Comparison of ENCODE assay signal across 8 cellular contexts in the genomic region with DNA sequence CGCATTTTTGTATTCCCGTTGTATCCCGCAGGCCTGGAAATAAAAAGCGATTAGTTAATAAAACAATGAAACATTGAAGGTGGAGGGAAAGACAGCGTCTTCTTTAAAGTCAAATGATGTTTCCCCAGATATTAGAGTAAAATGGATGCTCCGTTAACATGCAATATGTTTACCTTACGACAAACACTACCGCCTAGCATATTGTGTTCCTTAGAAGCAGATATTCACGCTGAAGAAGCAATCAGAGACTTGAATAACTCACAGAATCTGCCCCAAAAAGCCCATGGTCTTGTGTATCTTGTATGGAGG. TPM values are rescaled to one million over a fixed set of nuclear protein-coding genes. Genes with fewer than 3 reads are reported as not detected.
DNase-seq lines count a peak whose midpoint lies in the region; ATAC-seq, FAIRE-seq and TF ChIP-seq lines count a peak whose summit lies in the region.

No MANE protein-coding gene starts in this region.

- no peaks in the 10 kb centered on the region for H3K9me3 ChIP-seq in keratinocyte (ENCODE audit: control insufficient read depth, low read depth, low read length)

- no peaks in the 10 kb centered on the region for H3K9me1 ChIP-seq in keratinocyte (ENCODE audit: control insufficient read depth, extremely low read depth, insufficient read depth, low read length)

- peak overlapping the region; percentile 92 for H3K27ac ChIP-seq in keratinocyte (ENCODE audit: control insufficient read depth, insufficient read depth, low read length)
- H3K27ac ChIP-seq in substantia nigra (ENCODE audit: low read depth, low read length, poor library complexity, severe bottlenecking) = peak overlapping the region; percentile 92

- H3K4me3 Mint-ChIP-seq in T-helper 2 cell treated with Interferon-gamma antibody and Interleukin-4, amounts not matched to agents 5 μg/mL and 100 μg/mL, for 36 hours = peak overlapping the region; percentile 100
- H3K4me3 Mint-ChIP-seq in activated naive CD8-positive, alpha-beta T cell treated with anti-CD3 and anti-CD28 coated beads for 36 hours = peak overlapping the region; percentile 96

- H3K36me3 ChIP-seq in keratinocyte (ENCODE audit: control insufficient read depth in 2 of 2, extremely low read depth in 1 of 2, insufficient read depth in 2 of 2, low read length in 2 of 2) = peaks cover 10 to 19% of the 10 kb centered on the region in 2 experiments

- no peaks in the 10 kb centered on the region for H3K27me3 Mint-ChIP-seq in T-helper 2 cell treated with Interferon-gamma antibody and Interleukin-4, amounts not matched to agents 5 μg/mL and 100 μg/mL, for 36 hours (ENCODE audit: low read depth)
- no peaks in the 10 kb centered on the region for H3K27me3 Mint-ChIP-seq in activated naive CD8-positive, alpha-beta T cell treated with anti-CD3 and anti-CD28 coated beads for 36 hours

- no peaks in the 10 kb centered on the region for H3K27me3 ChIP-seq in keratinocyte (ENCODE audit: control insufficient read depth, extremely low read depth, insufficient read depth, low read length)

- no peak for TF ChIP-seq CTCF in keratinocyte (optimal IDR thresholded peaks at IDR 0.05 in 1 of 3, IDR thresholded peaks at IDR 0.05 in 1 of 3, conservative IDR thresholded peaks at IDR 0.05 in 1 of 3; ENCODE audit: extremely low read depth in 1 of 3, insufficient read depth in 2 of 3, low read length in 3 of 3)

- H3K27ac Mint-ChIP-seq in T-helper 2 cell treated with Interferon-gamma antibody and Interleukin-4, amounts not matched to agents 5 μg/mL and 100 μg/mL, for 36 hours = peak overlapping the region; percentile 100
- H3K27ac Mint-ChIP-seq in activated naive CD8-positive, alpha-beta T cell treated with anti-CD3 and anti-CD28 coated beads for 36 hours = peak overlapping the region; percentile 93

- H3K4me1 ChIP-seq in keratinocyte (ENCODE audit: control insufficient read depth, extremely low read depth, insufficient read depth, low read length) = peaks cover 26% of the 10 kb centered on the region

- no peaks in the 10 kb centered on the region for H4K20me1 ChIP-seq in keratinocyte (ENCODE audit: control insufficient read depth, extremely low read depth, insufficient read depth, low read length)

- no peak for DNase-seq in T-helper 2 cell treated with Interferon-gamma antibody and Interleukin-4, amounts not matched to agents 5 μg/mL and 100 μg/mL, for 36 hours (ENCODE audit: low spot score)
- DNase-seq in T-helper 2 cell (no peak), keratinocyte (ENCODE audit: low read depth, low spot score) (no peak), substantia nigra (lab: John Stamatoyannopoulos, UW) (no peak), SIG-M5 (lab: John Stamatoyannopoulos, UW) (no peak)
- no peak for DNase-seq in activated naive CD8-positive, alpha-beta T cell treated with anti-CD3 and anti-CD28 coated beads for 36 hours
- no peak for DNase-seq in stimulated activated CD4-positive, alpha-beta T cell treated with anti-CD3 and anti-CD28 coated beads, Interleukin-15, amount 100 ng/mL, for 24 hours

- H3K9ac ChIP-seq in keratinocyte (ENCODE audit: control insufficient read depth, extremely low read depth, insufficient read depth, low read length) = peak overlapping the region; percentile 95

- ATAC-seq in GM21529 (IDR thresholded peaks at IDR 0.05; ENCODE audit: unreplicated experiment) = no peak

- peak overlapping the region in 2 of 3 experiments; percentile 93 for H3K4me3 ChIP-seq in keratinocyte (ENCODE audit: control insufficient read depth in 2 of 3, extremely low read depth in 1 of 3, insufficient read depth in 2 of 3, low read depth in 1 of 3, low read length in 3 of 3)

- dilution Hi-C loops in keratinocyte (cut with MboI; ENCODE audit: extremely low pct_ligation_motif_present, low sequenced_read_pairs) = no loop called here

- FAIRE-seq in keratinocyte (lab: Jason Lieb, UNC) = no peak

- H2AFZ ChIP-seq in keratinocyte (ENCODE audit: control insufficient read depth, low read length) = peak overlapping the region; percentile 86

- peaks cover 40% of the 10 kb centered on the region for H3K36me3 Mint-ChIP-seq in T-helper 2 cell treated with Interferon-gamma antibody and Interleukin-4, amounts not matched to agents 5 μg/mL and 100 μg/mL, for 36 hours (ENCODE audit: low read depth)
- H3K36me3 Mint-ChIP-seq in activated naive CD8-positive, alpha-beta T cell treated with anti-CD3 and anti-CD28 coated beads for 36 hours = peaks cover 24% of the 10 kb centered on the region

- H3K4me1 Mint-ChIP-seq in T-helper 2 cell treated with Interferon-gamma antibody and Interleukin-4, amounts not matched to agents 5 μg/mL and 100 μg/mL, for 36 hours (ENCODE audit: low read depth) = peaks cover 49% of the 10 kb centered on the region
- H3K4me1 Mint-ChIP-seq in activated naive CD8-positive, alpha-beta T cell treated with anti-CD3 and anti-CD28 coated beads for 36 hours = peaks cover 64% of the 10 kb centered on the region

- H3K9me3 Mint-ChIP-seq in T-helper 2 cell treated with Interferon-gamma antibody and Interleukin-4, amounts not matched to agents 5 μg/mL and 100 μg/mL, for 36 hours = no peaks in the 10 kb centered on the region
- no peaks in the 10 kb centered on the region for H3K9me3 Mint-ChIP-seq in activated naive CD8-positive, alpha-beta T cell treated with anti-CD3 and anti-CD28 coated beads for 36 hours

- H3K4me2 ChIP-seq in keratinocyte (ENCODE audit: control insufficient read depth, extremely low read depth, insufficient read depth, low read depth, low read length) = peak overlapping the region; percentile 99

- peaks cover 16% of the 10 kb centered on the region for H3K79me2 ChIP-seq in keratinocyte (ENCODE audit: control insufficient read depth, insufficient read depth, low read length)

RNA-seq across cellular contexts. Expression of gene B4GALT3, which starts 0.6 kb away (rescaled TPM):
- total RNA-seq in activated naive CD8-positive, alpha-beta T cell treated with anti-CD3 and anti-CD28 coated beads for 36 hours = 10 to 100 TPM; 49.5 to 53.9 TPM
- 19.1 to 24.8 TPM (median 21.1 TPM) in 3 replicates for polyA plus RNA-seq in keratinocyte
- 15.5 TPM for polyA plus RNA-seq in keratinocyte (2011; ENCODE audit: low read depth)
- 17.5 and 22.2 TPM in 2 replicates for polyA plus RNA-seq in keratinocyte (2011; cell fraction: cytosol; rRNA removed)
- polyA plus RNA-seq in keratinocyte (2011; cell fraction: nucleus; rRNA removed) = 34.4 and 45.3 TPM in 2 replicates
- polyA plus RNA-seq in keratinocyte (2012; ENCODE audit: low replicate concordance) = 18.6 and 30.6 TPM in 2 replicates
- 9.5 to 29.2 TPM (median 17.0 TPM) in 3 replicates for polyA minus RNA-seq in keratinocyte
- polyA minus RNA-seq in keratinocyte (2011; cell fraction: cytosol; rRNA and poly(A)+ RNA removed) = 22.1 TPM
- polyA minus RNA-seq in keratinocyte (2011; cell fraction: nucleus; rRNA and poly(A)+ RNA removed) = 8.0 and 9.4 TPM in 2 replicates

RNA-seq across cellular contexts. Expression of gene PPOX, which starts 11.7 kb away (rescaled TPM):
- 10 to 100 TPM; 20.1 to 20.8 TPM for total RNA-seq in activated naive CD8-positive, alpha-beta T cell treated with anti-CD3 and anti-CD28 coated beads for 36 hours
- polyA plus RNA-seq in keratinocyte = 12.2 to 24.6 TPM (median 17.1 TPM) in 3 replicates
- 5.9 TPM for polyA plus RNA-seq in keratinocyte (2011; ENCODE audit: low read depth)
- polyA plus RNA-seq in keratinocyte (2011; cell fraction: cytosol; rRNA removed) = 7.0 and 8.5 TPM in 2 replicates
- 49.7 and 52.8 TPM in 2 replicates for polyA plus RNA-seq in keratinocyte (2011; cell fraction: nucleus; rRNA removed)
- 13.9 and 14.5 TPM in 2 replicates for polyA plus RNA-seq in keratinocyte (2012; ENCODE audit: low replicate concordance)
- polyA minus RNA-seq in keratinocyte = 13.7 to 17.4 TPM (median 15.3 TPM) in 3 replicates
- 11.5 TPM for polyA minus RNA-seq in keratinocyte (2011; cell fraction: cytosol; rRNA and poly(A)+ RNA removed)
- 9.1 and 11.6 TPM in 2 replicates for polyA minus RNA-seq in keratinocyte (2011; cell fraction: nucleus; rRNA and poly(A)+ RNA removed)

RNA-seq across cellular contexts. Expression of gene USP21, which starts 18.6 kb away (rescaled TPM):
- 10 to 100 TPM; 24.2 to 25.4 TPM for total RNA-seq in activated naive CD8-positive, alpha-beta T cell treated with anti-CD3 and anti-CD28 coated beads for 36 hours
- 9.5 to 14.4 TPM (median 9.8 TPM) in 3 replicates for polyA plus RNA-seq in keratinocyte
- polyA plus RNA-seq in keratinocyte (2011; ENCODE audit: low read depth) = 5.4 TPM
- 11.9 and 14.4 TPM in 2 replicates for polyA plus RNA-seq in keratinocyte (2011; cell fraction: cytosol; rRNA removed)
- polyA plus RNA-seq in keratinocyte (2011; cell fraction: nucleus; rRNA removed) = 30.3 and 30.6 TPM in 2 replicates
- 10.0 and 14.9 TPM in 2 replicates for polyA plus RNA-seq in keratinocyte (2012; ENCODE audit: low replicate concordance)
- 8.5 to 13.6 TPM (median 12.1 TPM) in 3 replicates for polyA minus RNA-seq in keratinocyte
- 13.6 TPM for polyA minus RNA-seq in keratinocyte (2011; cell fraction: cytosol; rRNA and poly(A)+ RNA removed)
- polyA minus RNA-seq in keratinocyte (2011; cell fraction: nucleus; rRNA and poly(A)+ RNA removed) = 4.3 and 7.6 TPM in 2 replicates

RNA-seq across cellular contexts. Expression of gene ADAMTS4, which starts 21.0 kb away (rescaled TPM):
- 1 to 10 TPM; 2.5 to 3.8 TPM for total RNA-seq in activated naive CD8-positive, alpha-beta T cell treated with anti-CD3 and anti-CD28 coated beads for 36 hours
- 0.22 to 0.36 TPM (median 0.35 TPM) in 3 replicates for polyA plus RNA-seq in keratinocyte
- polyA plus RNA-seq in keratinocyte (2011; ENCODE audit: low read depth) = not detected
- 0.11 and 0.13 TPM in 2 replicates for polyA plus RNA-seq in keratinocyte (2011; cell fraction: cytosol; rRNA removed)
- polyA plus RNA-seq in keratinocyte (2011; cell fraction: nucleus; rRNA removed) = 0.61 and 1.00 TPM in 2 replicates
- polyA plus RNA-seq in keratinocyte (2012; ENCODE audit: low replicate concordance) = 0.65 TPM in 1 of 2 replicates, not detected in the other
- polyA minus RNA-seq in keratinocyte = 0.30 to 1.0 TPM (median 0.83 TPM) in 3 replicates
- polyA minus RNA-seq in keratinocyte (2011; cell fraction: cytosol; rRNA and poly(A)+ RNA removed) = 0.96 TPM
- 1.2 TPM in 2 replicates for polyA minus RNA-seq in keratinocyte (2011; cell fraction: nucleus; rRNA and poly(A)+ RNA removed)

RNA-seq across cellular contexts. Expression of gene UFC1, which starts 24.1 kb away (rescaled TPM):
- 10 to 100 TPM; 89.9 to 92.8 TPM for total RNA-seq in activated naive CD8-positive, alpha-beta T cell treated with anti-CD3 and anti-CD28 coated beads for 36 hours
- 72.9 to 86.4 TPM (median 80.6 TPM) in 3 replicates for polyA plus RNA-seq in keratinocyte
- 24.9 TPM for polyA plus RNA-seq in keratinocyte (2011; ENCODE audit: low read depth)
- polyA plus RNA-seq in keratinocyte (2011; cell fraction: cytosol; rRNA removed) = 87.9 and 110 TPM in 2 replicates
- polyA plus RNA-seq in keratinocyte (2011; cell fraction: nucleus; rRNA removed) = 37.7 and 50.6 TPM in 2 replicates
- 64.4 and 65.1 TPM in 2 replicates for polyA plus RNA-seq in keratinocyte (2012; ENCODE audit: low replicate concordance)
- polyA minus RNA-seq in keratinocyte = 6.1 to 54.3 TPM (median 49.7 TPM) in 3 replicates
- 43.9 TPM for polyA minus RNA-seq in keratinocyte (2011; cell fraction: cytosol; rRNA and poly(A)+ RNA removed)
- polyA minus RNA-seq in keratinocyte (2011; cell fraction: nucleus; rRNA and poly(A)+ RNA removed) = 12.0 and 13.8 TPM in 2 replicates
